ENCODE assay signal across 28 cellular contexts in the genomic region with DNA sequence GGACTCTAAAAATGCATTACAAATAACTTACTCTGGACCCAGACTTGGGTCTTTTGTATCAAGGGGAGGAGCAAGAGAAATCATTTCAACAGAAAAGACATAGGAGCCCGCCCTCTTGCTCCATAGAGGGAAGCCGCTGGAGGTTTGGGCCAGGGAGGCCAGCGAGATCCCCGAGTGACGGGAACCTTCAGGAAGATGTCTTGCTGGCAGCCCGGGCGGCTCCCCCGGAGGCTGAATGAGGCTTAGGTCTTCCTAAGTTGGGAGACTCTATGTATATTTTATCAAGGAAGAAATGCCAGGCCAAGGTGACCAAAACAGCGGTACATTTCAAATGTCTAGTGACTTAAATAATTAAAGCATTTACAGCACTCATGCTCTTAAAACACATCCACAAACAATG.
"Had no signal": no experiment of that assay in that cellular context is flagged by ENCODE, and none has a peak within 500 bp of the region (broad histone marks: within the 10 kb centered on the region; RNA-seq: fewer than 3 reads in every experiment).

No MANE protein-coding gene starts in this region.

- H3K9me3 ChIP-seq: adrenal gland, body of pancreas, heart left ventricle, pancreas, prostate gland, sigmoid colon, uterus had no signal

- H3K36me3 ChIP-seq: adrenal gland, pancreas, prostate gland, sigmoid colon, uterus had no signal

- H3K9me3 Mint-ChIP-seq: activated naive CD4-positive, alpha-beta T cell treated with anti-CD3 and anti-CD28 coated beads for 36 hours; activated naive CD8-positive, alpha-beta T cell treated with anti-CD3 and anti-CD28 coated beads for 36 hours; nephron progenitor cell; stimulated activated effector memory CD8-positive, alpha-beta T cell treated with anti-CD3 and anti-CD28 coated beads, Interleukin-12 subunit alpha, Interleukin-12 subunit beta, amount 100 ng/mL, for 72 hours; stimulated activated naive CD8-positive, alpha-beta T cell treated with anti-CD3 and anti-CD28 coated beads, Interleukin-15, amount 100 ng/mL, for 72 hours; T-helper 2 cell treated with Interferon-gamma antibody and Interleukin-4, amounts not matched to agents 5 μg/mL and 100 μg/mL, for 36 hours; type B pancreatic cell had no signal

- H3K36me3 Mint-ChIP-seq: activated naive CD8-positive, alpha-beta T cell treated with anti-CD3 and anti-CD28 coated beads for 36 hours; stimulated activated effector memory CD8-positive, alpha-beta T cell treated with anti-CD3 and anti-CD28 coated beads, Interleukin-12 subunit alpha, Interleukin-12 subunit beta, amount 100 ng/mL, for 72 hours had no signal

- H3K4me1 ChIP-seq: adrenal gland, body of pancreas, pancreas, prostate gland, sigmoid colon, uterus had no signal

- H3K27ac Mint-ChIP-seq: activated naive CD4-positive, alpha-beta T cell treated with anti-CD3 and anti-CD28 coated beads for 36 hours; activated naive CD8-positive, alpha-beta T cell treated with anti-CD3 and anti-CD28 coated beads for 36 hours; nephron progenitor cell; stimulated activated effector memory CD8-positive, alpha-beta T cell treated with anti-CD3 and anti-CD28 coated beads, Interleukin-12 subunit alpha, Interleukin-12 subunit beta, amount 100 ng/mL, for 72 hours; stimulated activated naive CD8-positive, alpha-beta T cell treated with anti-CD3 and anti-CD28 coated beads, Interleukin-15, amount 100 ng/mL, for 72 hours; T-helper 2 cell treated with Interferon-gamma antibody and Interleukin-4, amounts not matched to agents 5 μg/mL and 100 μg/mL, for 36 hours; type B pancreatic cell had no signal

- H3K27ac ChIP-seq: adrenal gland, body of pancreas, heart left ventricle, pancreas, prostate gland, sigmoid colon, uterus had no signal

- H3K4me3 Mint-ChIP-seq: activated naive CD4-positive, alpha-beta T cell treated with anti-CD3 and anti-CD28 coated beads for 36 hours; activated naive CD8-positive, alpha-beta T cell treated with anti-CD3 and anti-CD28 coated beads for 36 hours; nephron progenitor cell; stimulated activated effector memory CD8-positive, alpha-beta T cell treated with anti-CD3 and anti-CD28 coated beads, Interleukin-12 subunit alpha, Interleukin-12 subunit beta, amount 100 ng/mL, for 72 hours; stimulated activated naive CD8-positive, alpha-beta T cell treated with anti-CD3 and anti-CD28 coated beads, Interleukin-15, amount 100 ng/mL, for 72 hours; T-helper 2 cell treated with Interferon-gamma antibody and Interleukin-4, amounts not matched to agents 5 μg/mL and 100 μg/mL, for 36 hours; type B pancreatic cell had no signal

- H3K27me3 Mint-ChIP-seq: type B pancreatic cell had no signal

- H3K27me3 ChIP-seq: adrenal gland, body of pancreas, heart left ventricle, pancreas, sigmoid colon, uterus had no signal

- H3K4me1 Mint-ChIP-seq: activated naive CD8-positive, alpha-beta T cell treated with anti-CD3 and anti-CD28 coated beads for 36 hours; stimulated activated effector memory CD8-positive, alpha-beta T cell treated with anti-CD3 and anti-CD28 coated beads, Interleukin-12 subunit alpha, Interleukin-12 subunit beta, amount 100 ng/mL, for 72 hours; stimulated activated naive CD8-positive, alpha-beta T cell treated with anti-CD3 and anti-CD28 coated beads, Interleukin-15, amount 100 ng/mL, for 72 hours had no signal

- H3K4me3 ChIP-seq: adrenal gland, body of pancreas, heart left ventricle, pancreas, prostate gland, sigmoid colon, uterus had no signal

- ATAC-seq: body of pancreas; heart left ventricle; left ventricle myocardium superior; pancreas; stimulated activated effector memory CD8-positive, alpha-beta T cell treated with anti-CD3 and anti-CD28 coated beads, Interleukin-12 subunit alpha, Interleukin-12 subunit beta, amount 100 ng/mL, for 72 hours; stimulated activated naive CD8-positive, alpha-beta T cell treated with anti-CD3 and anti-CD28 coated beads, Interleukin-15, amount 100 ng/mL, for 72 hours had no signal

- DNase-seq: activated CD4-positive, alpha-beta T cell treated with anti-CD3 and anti-CD28 coated beads for 48 hours; activated CD4-positive, alpha-beta T cell treated with anti-CD3 and anti-CD28 coated beads, Interleukin-2, amount 50 U/mL, for 48 hours; activated CD8-positive, alpha-beta memory T cell treated with anti-CD3 and anti-CD28 coated beads for 24 hours; activated effector memory CD4-positive, alpha-beta T cell treated with Interleukin-2 at 50 U/mL for 16 hours; activated naive CD4-positive, alpha-beta T cell treated with anti-CD3 and anti-CD28 coated beads for 36 hours; activated naive CD8-positive, alpha-beta T cell treated with anti-CD3 and anti-CD28 coated beads for 36 hours; adrenal gland; aorta; body of pancreas; dermis blood vessel endothelial cell; effector CD8-positive, alpha-beta T cell; erythroblast; heart left ventricle; hypothalamus; left ventricle myocardium superior; nephron progenitor cell; nucleus accumbens; pancreas; sigmoid colon; small intestine; stimulated activated CD4-positive, alpha-beta T cell treated with anti-CD3 and anti-CD28 coated beads, Interleukin-4, amount 100 ng/mL, for 24 hours; stimulated activated naive CD8-positive, alpha-beta T cell treated with anti-CD3 and anti-CD28 coated beads, Interleukin-15, amount 100 ng/mL, for 72 hours; substantia nigra; uterus had no signal
